15 cellular contexts compared by ENCODE assay signal in genomic region chr3:152253514-152253913, GRCh38. TPM values are rescaled to one million over a fixed set of nuclear protein-coding genes. Genes with fewer than 3 reads are reported as not detected.
A peak's percentile ranks its signal among the peaks of the same experiment; 100 is the strongest.
DNase-seq lines count a peak whose midpoint lies in the region; ATAC-seq, FAIRE-seq and TF ChIP-seq lines count a peak whose summit lies in the region.
"Had no signal": no experiment of that assay in that cellular context is flagged by ENCODE, and none has a peak within 500 bp of the region (broad histone marks: within the 10 kb centered on the region; RNA-seq: fewer than 3 reads in every experiment).

No MANE protein-coding gene starts in this region.

- H4K20me1 ChIP-seq in BLaER1 treated with 17β-estradiol and CSF1 and Interleukin-3, amounts not matched to agents 10 nM and 100 nM: no peaks in the 10 kb centered on the region

- TF ChIP-seq CTCF in CD4-positive, alpha-beta T cell (IDR thresholded peaks at IDR 0.05): no peak
- TF ChIP-seq CTCF in left lung (IDR thresholded peaks at IDR 0.05): no peak

- peak overlapping the region; percentile 96 for H3K27ac Mint-ChIP-seq in CD4-positive, alpha-beta T cell
- peak overlapping the region; percentile 44 for H3K27ac Mint-ChIP-seq in activated CD8-positive, alpha-beta T cell treated with anti-CD3 and anti-CD28 coated beads, Interleukin-2, amount 10 ng/mL, durations not matched to agents 7 days and 5 days
- H3K27ac Mint-ChIP-seq: endodermal cell, nephron had no signal

- no peaks in the 10 kb centered on the region for H3K36me3 ChIP-seq in BLaER1 treated with 17β-estradiol and CSF1 and Interleukin-3, amounts not matched to agents 10 nM and 100 nM
- no peaks in the 10 kb centered on the region for H3K36me3 ChIP-seq in left lung
- H3K36me3 ChIP-seq in small intestine (ENCODE audit: control insufficient read depth in 2 of 2, insufficient read depth in 2 of 2, low read length in 2 of 2): no peaks in the 10 kb centered on the region
- H3K36me3 ChIP-seq: thoracic aorta had no signal

- no peaks in the 10 kb centered on the region for H3K9me3 Mint-ChIP-seq in CD4-positive, alpha-beta T cell
- peaks cover 12% of the 10 kb centered on the region for H3K9me3 Mint-ChIP-seq in activated CD8-positive, alpha-beta T cell treated with anti-CD3 and anti-CD28 coated beads, Interleukin-2, amount 10 ng/mL, durations not matched to agents 7 days and 5 days (ENCODE audit: insufficient read depth)
- H3K9me3 Mint-ChIP-seq: endodermal cell had no signal

- peak overlapping the region; percentile 19 to 81 (median 67); a peak in 19 of 22 replicates for H3K4me2 ChIP-seq in BLaER1 treated with 17β-estradiol and CSF1 and Interleukin-3, amounts not matched to agents 10 nM and 100 nM

- DNase-seq in CD4-positive, alpha-beta T cell: no peak
- DNase-seq in activated CD8-positive, alpha-beta T cell treated with anti-CD3 and anti-CD28 coated beads, Interleukin-2, amount 10 ng/mL, durations not matched to agents 7 days and 5 days: no peak
- DNase-seq in left lung (no peak), 8988T (no peak), small intestine (no peak), ecto neural progenitor cell (ENCODE audit: low spot score) (no peak)
- DNase-seq: activated gamma-delta T cell treated with Interleukin-2 at 50 U/mL for 16 hours, C1 segment of cervical spinal cord, endodermal cell, NCI-H1436 treated with DMSO at 0.1 percent for 48 hours had no signal

- no peak for ATAC-seq in CD4-positive, alpha-beta T cell (ENCODE audit: poor library complexity)
- no peak for ATAC-seq in activated CD8-positive, alpha-beta T cell treated with anti-CD3 and anti-CD28 coated beads, Interleukin-2, amount 10 ng/mL, durations not matched to agents 7 days and 5 days
- ATAC-seq in left lung: peak; percentile 16
- ATAC-seq: Right ventricle myocardium inferior had no signal

- peaks cover 44 to 66% (median 59%) of the 10 kb centered on the region in 10 experiments for H3K4me1 ChIP-seq in BLaER1 treated with 17β-estradiol and CSF1 and Interleukin-3, amounts not matched to agents 10 nM and 100 nM
- H3K4me1 ChIP-seq in left lung: peaks cover 3 to 42% of the 10 kb centered on the region in 2 donors
- peaks cover 0 to 2% of the 10 kb centered on the region in 2 donors for H3K4me1 ChIP-seq in small intestine (ENCODE audit: control insufficient read depth in 2 of 2, insufficient read depth in 1 of 2, low read depth in 1 of 2, low read length in 1 of 2)

- peak overlapping the region; percentile 55 for H3K4me3 Mint-ChIP-seq in CD4-positive, alpha-beta T cell
- no peak overlapping the region for H3K4me3 Mint-ChIP-seq in activated CD8-positive, alpha-beta T cell treated with anti-CD3 and anti-CD28 coated beads, Interleukin-2, amount 10 ng/mL, durations not matched to agents 7 days and 5 days
- H3K4me3 Mint-ChIP-seq: endodermal cell, nephron had no signal

- peak overlapping the region in 1 of 10 experiments; percentile 10; a peak in 1 of 20 replicates for H3K4me3 ChIP-seq in BLaER1 treated with 17β-estradiol and CSF1 and Interleukin-3, amounts not matched to agents 10 nM and 100 nM
- H3K4me3 ChIP-seq in left lung (no peak overlapping the region), small intestine (ENCODE audit: low read depth in 1 of 2, low read length in 2 of 2) (no peak overlapping the region)
- H3K4me3 ChIP-seq: thoracic aorta had no signal

- peaks cover 0 to 31% (median 22%) of the 10 kb centered on the region in 11 experiments; a peak in 17 of 22 replicates for H3K9me3 ChIP-seq in BLaER1 treated with 17β-estradiol and CSF1 and Interleukin-3, amounts not matched to agents 10 nM and 100 nM (replicated peaks in 1 of 11)
- H3K9me3 ChIP-seq in CD4-positive, alpha-beta T cell (ENCODE audit: control insufficient read depth, low read length): no peaks in the 10 kb centered on the region
- H3K9me3 ChIP-seq in left lung (no peaks in the 10 kb centered on the region), small intestine (ENCODE audit: control insufficient read depth, low read depth) (no peaks in the 10 kb centered on the region)
- H3K9me3 ChIP-seq: thoracic aorta had no signal

- no peak overlapping the region for H3K9ac ChIP-seq in BLaER1 treated with 17β-estradiol and CSF1 and Interleukin-3, amounts not matched to agents 10 nM and 100 nM

- H3K27me3 ChIP-seq in BLaER1 treated with 17β-estradiol and CSF1 and Interleukin-3, amounts not matched to agents 10 nM and 100 nM: no peaks in the 10 kb centered on the region
- H3K27me3 ChIP-seq in CD4-positive, alpha-beta T cell (ENCODE audit: control insufficient read depth, insufficient read depth, low read length): no peaks in the 10 kb centered on the region
- H3K27me3 ChIP-seq in left lung (no peaks in the 10 kb centered on the region), small intestine (ENCODE audit: control insufficient read depth in 2 of 2, insufficient read depth in 2 of 2, low read length in 2 of 2) (no peaks in the 10 kb centered on the region)

- intact Hi-C loops in CD4-positive, alpha-beta T cell (cut with DNase I, micrococcal nuclease): no loop called here
- intact Hi-C loops in left lung (cut with DNase I): no loop called here

- POLR2A ChIA-PET in CD4-positive, alpha-beta T cell (lab: Charles Lee): interaction anchor here (1.3 to 9.3 kb wide), 4 partner anchors 10 to 63 kb away, joined by 4 to 247 read pairs (median 71); partner anchors contain the start of gene MBNL1
- POLR2A ChIA-PET in activated CD8-positive, alpha-beta T cell treated with anti-CD3 and anti-CD28 coated beads, Interleukin-2, amount 10 ng/mL, durations not matched to agents 7 days and 5 days (lab: Charles Lee): interaction anchor here (1.2 to 10.0 kb wide), 3 partner anchors 9 to 21 kb away, joined by 3 to 163 read pairs (median 66); partner anchors contain the start of gene MBNL1

- CTCF ChIA-PET in CD4-positive, alpha-beta T cell (lab: Charles Lee): interaction anchor here (2.5 kb wide), 1 partner anchor 8 kb away, joined by 7 read pairs; no protein-coding TSS in a partner anchor
- CTCF ChIA-PET in activated CD8-positive, alpha-beta T cell treated with anti-CD3 and anti-CD28 coated beads, Interleukin-2, amount 10 ng/mL, durations not matched to agents 7 days and 5 days (lab: Charles Lee): interaction anchor here (1.0 to 4.8 kb wide), 4 partner anchors 9 to 1045 kb away, joined by 3 to 41 read pairs (median 5); no protein-coding TSS in a partner anchor

- peaks cover 5% of the 10 kb centered on the region for H3K36me3 Mint-ChIP-seq in CD4-positive, alpha-beta T cell (ENCODE audit: low read depth)
- peaks cover 53% of the 10 kb centered on the region for H3K36me3 Mint-ChIP-seq in activated CD8-positive, alpha-beta T cell treated with anti-CD3 and anti-CD28 coated beads, Interleukin-2, amount 10 ng/mL, durations not matched to agents 7 days and 5 days (ENCODE audit: low read depth)

- no peaks in the 10 kb centered on the region for H3K27me3 Mint-ChIP-seq in CD4-positive, alpha-beta T cell
- no peaks in the 10 kb centered on the region for H3K27me3 Mint-ChIP-seq in activated CD8-positive, alpha-beta T cell treated with anti-CD3 and anti-CD28 coated beads, Interleukin-2, amount 10 ng/mL, durations not matched to agents 7 days and 5 days (ENCODE audit: low read depth)

- peaks cover 73% of the 10 kb centered on the region for H3K4me1 Mint-ChIP-seq in CD4-positive, alpha-beta T cell (ENCODE audit: low read depth)
- H3K4me1 Mint-ChIP-seq in activated CD8-positive, alpha-beta T cell treated with anti-CD3 and anti-CD28 coated beads, Interleukin-2, amount 10 ng/mL, durations not matched to agents 7 days and 5 days (ENCODE audit: low read depth): peaks cover 73% of the 10 kb centered on the region
- H3K4me1 Mint-ChIP-seq: endodermal cell had no signal

- no peak for FAIRE-seq in small intestine (lab: Jason Lieb, UNC)
- FAIRE-seq: frontal cortex had no signal

- peak overlapping the region in 10 of 11 experiments; percentile 10 to 86 (median 50); a peak in 14 of 22 replicates for H3K27ac ChIP-seq in BLaER1 treated with 17β-estradiol and CSF1 and Interleukin-3, amounts not matched to agents 10 nM and 100 nM
- H3K27ac ChIP-seq in CD4-positive, alpha-beta T cell (ENCODE audit: low read depth, low read length): peak overlapping the region; percentile 61
- H3K27ac ChIP-seq in left lung (peak overlapping the region in 1 of 2 donors; percentile 47), small intestine (ENCODE audit: low read depth in 1 of 2, low read length in 1 of 2) (no peak overlapping the region)
- H3K27ac ChIP-seq: thoracic aorta had no signal

- WGBS in small intestine, 3 donors: 84 to 92% (median 91%) methylated on average over 1 of the region's 1 CpG

RNA-seq across cellular contexts. Expression of gene MBNL1, which starts 15.2 kb away (rescaled TPM):
- 100 to 1,000 TPM; 551 to 561 TPM for total RNA-seq in CD4-positive, alpha-beta T cell
- 100 to 1,000 TPM; 469 to 504 TPM for total RNA-seq in activated CD8-positive, alpha-beta T cell treated with anti-CD3 and anti-CD28 coated beads, Interleukin-2, amount 10 ng/mL, durations not matched to agents 7 days and 5 days
- 100 to 1,000 TPM; 226 to 246 TPM for total RNA-seq in left lung
- polyA plus RNA-seq in small intestine: 10 to 100 TPM; 39.6 to 41.2 (median 40.0) TPM

Comparison
In these comparisons a context has a peak if more than half of its experiments do, and no peak if none do; other contexts are left out.
1. H3K27ac ChIP-seq: peak in BLaER1 treated with 17β-estradiol and CSF1 and Interleukin-3, amounts not matched to agents 10 nM and 100 nM (10 of 11) and CD4-positive, alpha-beta T cell (single experiment); none in small intestine (0 of 2).